In genomic region chr9:137670391-137671195, GRCh38 we compare ENCODE assay signal across 1 cellular context.
TF ChIP-seq lines count a peak whose summit lies in the region.

No MANE protein-coding gene starts in this region.

TF ChIP-seq in HepG2, 621 proteins besides CTCF, POLR2A, EP300 and RAD21 (continued from another document and continues in another):
- TF ChIP-seq AFF4 (CRISPR knock-in tag; IDR thresholded peaks at IDR 0.05) = no peak
- TF ChIP-seq MIXL1 (CRISPR knock-in tag; IDR thresholded peaks at IDR 0.05) = peak; percentile 61; the same call in 1 of the 2 replicates
- TF ChIP-seq PPARG (CRISPR knock-in tag; conservative IDR thresholded peaks at IDR 0.05) = peak; percentile 35; the same call in 1 of the 2 replicates
- TF ChIP-seq MAZ (IDR thresholded peaks at IDR 0.05; ENCODE audit: borderline replicate concordance, low read depth, low read length) = 0 out of 2 replicates have a peak, but pooled peaks have one; percentile 9
- TF ChIP-seq MAZ (CRISPR knock-in tag; IDR thresholded peaks at IDR 0.05; ENCODE audit: low read depth) = peak; percentile 68
- peak; percentile 74; the same call in 1 of the 2 replicates for TF ChIP-seq CREB3 (CRISPR knock-in tag; IDR thresholded peaks at IDR 0.05)
- peak; percentile 48; the same call in 1 of the 2 replicates for TF ChIP-seq CEBPG (CRISPR knock-in tag; IDR thresholded peaks at IDR 0.05)
- TF ChIP-seq RFX3 (CRISPR knock-in tag; IDR thresholded peaks at IDR 0.05) = no peak
- no peak for TF ChIP-seq ZFP41 (CRISPR knock-in tag; IDR thresholded peaks at IDR 0.05; ENCODE audit: borderline replicate concordance)
- TF ChIP-seq ZSCAN22 (CRISPR knock-in tag; IDR thresholded peaks at IDR 0.05) = peak; percentile 96
- peak; percentile 64; the same call in 1 of the 2 replicates for TF ChIP-seq ARNTL (CRISPR knock-in tag; IDR thresholded peaks at IDR 0.05)
- peak; percentile 76; the same call in 1 of the 2 replicates for TF ChIP-seq ZNF772 (CRISPR knock-in tag; IDR thresholded peaks at IDR 0.05)
- TF ChIP-seq KDM1A (CRISPR knock-in tag; IDR thresholded peaks at IDR 0.05) = no peak
- TF ChIP-seq KLF12 (CRISPR knock-in tag; IDR thresholded peaks at IDR 0.05; ENCODE audit: borderline replicate concordance) = peak; percentile 66; the same call in 1 of the 2 replicates
- peak; percentile 62 for TF ChIP-seq UBTF (CRISPR knock-in tag; IDR thresholded peaks at IDR 0.05)
- no peak for TF ChIP-seq ZBTB1 (CRISPR knock-in tag; IDR thresholded peaks at IDR 0.05; ENCODE audit: borderline replicate concordance)
- TF ChIP-seq ZBTB25 (CRISPR knock-in tag; IDR thresholded peaks at IDR 0.05) = peak; percentile 55
- TF ChIP-seq MIER2 (CRISPR knock-in tag; IDR thresholded peaks at IDR 0.05) = peak; percentile 37; the same call in 1 of the 2 replicates
- 0 out of 2 replicates have a peak, but pooled peaks have one; percentile 53 for TF ChIP-seq ZNF766 (CRISPR knock-in tag; IDR thresholded peaks at IDR 0.05; ENCODE audit: borderline replicate concordance)
- TF ChIP-seq EEA1 (CRISPR knock-in tag; IDR thresholded peaks at IDR 0.05; ENCODE audit: borderline replicate concordance) = no peak; the same call in 1 of the 2 replicates
- no peak for TF ChIP-seq FUBP1 (CRISPR knock-in tag; IDR thresholded peaks at IDR 0.05; ENCODE audit: borderline replicate concordance)
- peak; percentile 27; the same call in 1 of the 2 replicates for TF ChIP-seq FOXJ3 (CRISPR knock-in tag; IDR thresholded peaks at IDR 0.05; ENCODE audit: borderline replicate concordance)
- TF ChIP-seq MEF2D (CRISPR knock-in tag; IDR thresholded peaks at IDR 0.05) = no peak
- peak; percentile 95 for TF ChIP-seq ZNF224 (CRISPR knock-in tag; IDR thresholded peaks at IDR 0.05)
- no peak for TF ChIP-seq FLYWCH1 (CRISPR knock-in tag; IDR thresholded peaks at IDR 0.05)
- TF ChIP-seq ZKSCAN8 (CRISPR knock-in tag; IDR thresholded peaks at IDR 0.05; ENCODE audit: borderline replicate concordance) = peak; percentile 64; the same call in 1 of the 2 replicates
- no peak for TF ChIP-seq HNRNPUL1 (IDR thresholded peaks at IDR 0.05; ENCODE audit: low read depth, low read length)
- TF ChIP-seq PRDM10 (CRISPR knock-in tag; IDR thresholded peaks at IDR 0.05; ENCODE audit: low read depth) = no peak; the same call in 1 of the 2 replicates
- no peak for TF ChIP-seq ZNF530 (CRISPR knock-in tag; IDR thresholded peaks at IDR 0.05; ENCODE audit: low read depth)
- TF ChIP-seq FOXK1 (CRISPR knock-in tag; IDR thresholded peaks at IDR 0.05; ENCODE audit: borderline replicate concordance, low read depth) = no peak; the same call in 1 of the 2 replicates
- no peak for TF ChIP-seq XBP1 (CRISPR knock-in tag; IDR thresholded peaks at IDR 0.05)
- TF ChIP-seq ZFAT (CRISPR knock-in tag; conservative IDR thresholded peaks at IDR 0.05) = no peak
- peak; percentile 66; the same call in 1 of the 2 replicates for TF ChIP-seq IKZF5 (CRISPR knock-in tag; IDR thresholded peaks at IDR 0.05)
- TF ChIP-seq ZBTB46 (CRISPR knock-in tag; IDR thresholded peaks at IDR 0.05; ENCODE audit: borderline replicate concordance) = no peak
- no peak for TF ChIP-seq ZNF383 (CRISPR knock-in tag; IDR thresholded peaks at IDR 0.05; ENCODE audit: borderline replicate concordance)
- TF ChIP-seq SMAD1 (CRISPR knock-in tag; IDR thresholded peaks at IDR 0.05; ENCODE audit: borderline replicate concordance, low read depth) = no peak; the same call in 1 of the 2 replicates
- TF ChIP-seq TRAFD1 (CRISPR knock-in tag; IDR thresholded peaks at IDR 0.05; ENCODE audit: borderline replicate concordance) = no peak
- TF ChIP-seq NFIB (CRISPR knock-in tag; IDR thresholded peaks at IDR 0.05; ENCODE audit: borderline replicate concordance) = no peak
- TF ChIP-seq ZNF280B (CRISPR knock-in tag; IDR thresholded peaks at IDR 0.05; ENCODE audit: borderline replicate concordance) = peak; percentile 84
